ENCODE assay signal across 9 cellular contexts in the genomic region with DNA sequence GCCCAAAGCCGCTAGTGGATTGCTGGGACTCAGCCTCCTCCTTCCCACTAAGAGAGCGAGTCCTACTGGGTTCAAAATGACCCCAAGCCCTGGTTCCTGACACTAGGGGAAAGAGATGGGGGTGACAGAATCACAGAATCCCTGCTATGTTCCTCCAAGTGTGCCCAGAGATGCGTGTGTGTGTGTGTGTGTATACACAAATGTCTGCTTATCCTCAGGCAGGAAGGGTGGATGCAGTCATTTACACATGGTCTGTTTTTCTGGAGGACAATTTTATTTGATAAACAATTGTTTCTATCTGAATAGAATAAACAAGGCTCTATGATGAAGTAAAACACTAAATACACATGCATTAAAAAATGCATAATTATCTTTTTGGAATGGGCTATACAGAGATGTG. TPM values are rescaled to one million over a fixed set of nuclear protein-coding genes. Genes with fewer than 3 reads are reported as not detected.
DNase-seq lines count a peak whose midpoint lies in the region; ATAC-seq, FAIRE-seq and TF ChIP-seq lines count a peak whose summit lies in the region.
"Had no signal": no experiment of that assay in that cellular context is flagged by ENCODE, and none has a peak within 500 bp of the region (broad histone marks: within the 10 kb centered on the region; RNA-seq: fewer than 3 reads in every experiment).

No MANE protein-coding gene starts in this region.

- WGBS in mammary epithelial cell (ENCODE audit: low coverage, missing lambda C conversion rate) = 68% methylated on average over 3 of the region's 3 CpGs

- H3F3A ChIP-seq in neural progenitor cell (ENCODE audit: low read depth) = peaks cover 30% of the 10 kb centered on the region

- H3K4me3 Mint-ChIP-seq in HFFc6 (peak overlapping the region; percentile 76), neural progenitor cell (peak overlapping the region; percentile 94)

- H3K4me2 ChIP-seq in BLaER1 (peak overlapping the region; percentile 94), mammary epithelial cell (ENCODE audit: insufficient read depth, low read depth, low read length) (peak overlapping the region; percentile 79), neural progenitor cell (peak overlapping the region; percentile 82)

- CTCF ChIA-PET in mammary epithelial cell (lab: Charles Lee; ENCODE audit: low non-redundant PET) = no interaction called here

- H3K9me3 Mint-ChIP-seq in HFFc6 (no peaks in the 10 kb centered on the region), neural progenitor cell (no peaks in the 10 kb centered on the region)

- DNase-seq in HFFc6 = no peak
- no peak for DNase-seq in mammary epithelial cell
- no peak for DNase-seq in neural progenitor cell (ENCODE audit: low spot score)
- DNase-seq in NCI-H1092 (lab: John Stamatoyannopoulos, UW) = no peak
- no peak for DNase-seq in frontal cortex (ENCODE audit: low spot score in 2 of 2)
- DNase-seq in hepatic stellate cell (ENCODE audit: low spot score) = no peak
- DNase-seq: NCI-H446 treated with DMSO at 0.1 percent for 48 hours had no signal

- in situ Hi-C loops in mammary epithelial cell (cut with MboI; ENCODE audit: low sequenced_read_pairs in 2 of 2) = no loop called here

- ATAC-seq in HG02852 (IDR thresholded peaks at IDR 0.05; ENCODE audit: unreplicated experiment) = no peak

- H3K4me1 ChIP-seq in BLaER1 = peaks cover 72% of the 10 kb centered on the region
- H3K4me1 ChIP-seq in mammary epithelial cell (ENCODE audit: insufficient read depth, low read length) = peaks cover 74% of the 10 kb centered on the region
- peaks cover 12% of the 10 kb centered on the region for H3K4me1 ChIP-seq in neural progenitor cell

- dilution Hi-C loops in mammary epithelial cell (cut with HindIII; ENCODE audit: low sequenced_read_pairs) = no loop called here

- no peak for FAIRE-seq in frontal cortex (lab: Jason Lieb, UNC)

- H3K79me2 ChIP-seq in mammary epithelial cell (ENCODE audit: insufficient read depth, low read length) = peaks cover 46% of the 10 kb centered on the region
- H3K79me2 ChIP-seq in neural progenitor cell (ENCODE audit: low read depth) = no peaks in the 10 kb centered on the region

- H3K9ac ChIP-seq in BLaER1 = peak overlapping the region; percentile 84
- H3K9ac ChIP-seq in mammary epithelial cell (ENCODE audit: insufficient read depth, low read length) = peak overlapping the region; percentile 76
- no peak overlapping the region for H3K9ac ChIP-seq in neural progenitor cell

- no peak for TF ChIP-seq CTCF in HFFc6 (IDR thresholded peaks at IDR 0.05)
- no peak for TF ChIP-seq CTCF in mammary epithelial cell (conservative IDR thresholded peaks at IDR 0.05 in 1 of 2, IDR thresholded peaks at IDR 0.05 in 1 of 2; ENCODE audit: extremely low read depth in 1 of 2, insufficient read depth in 1 of 2, low read depth in 1 of 2, low read length in 2 of 2)
- TF ChIP-seq CTCF in neural progenitor cell (IDR thresholded peaks at IDR 0.05) = no peak

- H4K20me1 ChIP-seq in BLaER1 = no peaks in the 10 kb centered on the region
- H4K20me1 ChIP-seq in mammary epithelial cell (ENCODE audit: insufficient read depth, low read length) = no peaks in the 10 kb centered on the region
- H4K20me1 ChIP-seq in neural progenitor cell (ENCODE audit: low read depth) = no peaks in the 10 kb centered on the region

- peaks cover 73% of the 10 kb centered on the region for H3K4me1 Mint-ChIP-seq in HFFc6 (ENCODE audit: low read depth)
- peaks cover 54% of the 10 kb centered on the region for H3K4me1 Mint-ChIP-seq in neural progenitor cell

- intact Hi-C loops in mammary epithelial cell (cut with micrococcal nuclease) = loop anchor here (1.0 kb wide), 4 partner anchors 10 to 31 kb away; no protein-coding TSS in a partner anchor

- H2AFZ ChIP-seq in mammary epithelial cell (ENCODE audit: low read depth, low read length) (no peak overlapping the region), neural progenitor cell (replicated peaks) (peak overlapping the region; percentile 8)

- H3K27me3 Mint-ChIP-seq in HFFc6 (ENCODE audit: insufficient read depth) = peaks cover 2% of the 10 kb centered on the region
- peaks cover 31% of the 10 kb centered on the region for H3K27me3 Mint-ChIP-seq in neural progenitor cell (ENCODE audit: insufficient read depth, low read depth)

- H3K27me3 ChIP-seq in BLaER1 (no peaks in the 10 kb centered on the region), mammary epithelial cell (ENCODE audit: insufficient read depth, low read length) (no peaks in the 10 kb centered on the region), neural progenitor cell (peaks cover 35% of the 10 kb centered on the region)

- BruUV-seq in mammary epithelial cell (replicated peaks; lab: Mats Ljungman, UMichigan) = no TSS peak

- H3K4me3 ChIP-seq in BLaER1 (peak overlapping the region; percentile 91), mammary epithelial cell (replicated peaks in 1 of 3; ENCODE audit: insufficient read depth in 1 of 3, low read depth in 2 of 3, low read length in 3 of 3) (no peak overlapping the region), neural progenitor cell (no peak overlapping the region)

- peaks cover 22% of the 10 kb centered on the region for H3K36me3 ChIP-seq in BLaER1
- peaks cover 12% of the 10 kb centered on the region for H3K36me3 ChIP-seq in mammary epithelial cell (ENCODE audit: insufficient read depth, low read length)
- no peaks in the 10 kb centered on the region for H3K36me3 ChIP-seq in neural progenitor cell

- H3K27ac ChIP-seq in BLaER1 (peak overlapping the region; percentile 83), mammary epithelial cell (ENCODE audit: insufficient read depth, low read depth, low read length) (peak overlapping the region; percentile 90), neural progenitor cell (no peak overlapping the region)

- H3K36me3 Mint-ChIP-seq in HFFc6 (ENCODE audit: low read depth) = peaks cover 23% of the 10 kb centered on the region
- no peaks in the 10 kb centered on the region for H3K36me3 Mint-ChIP-seq in neural progenitor cell

- H3K9me3 ChIP-seq in BLaER1 (no peaks in the 10 kb centered on the region), mammary epithelial cell (replicated peaks; ENCODE audit: insufficient read depth, low read length) (no peaks in the 10 kb centered on the region), neural progenitor cell (ENCODE audit: low read depth) (no peaks in the 10 kb centered on the region)

- H3K27ac Mint-ChIP-seq in HFFc6 (peak overlapping the region; percentile 98), neural progenitor cell (no peak overlapping the region)

RNA-seq across cellular contexts. Expression of a gene that starts 1.2 kb away (rescaled TPM):
- 10 to 100 TPM; 14.0 to 25.5 (median 24.0) TPM for total RNA-seq in HFFc6 (2021; fragmentation: NEBNext Ultra II Directional; extraction: Animal tissue kit (Norgen Biotek cat#: 25700))
- total RNA-seq in mammary epithelial cell (100 to 1,000 TPM in 1 of 2 donors, 10 to 100 TPM in 1; 85.7 to 712 TPM), neural progenitor cell (ENCODE audit: low replicate concordance) (7.6 and 10.7 TPM in 2 replicates), frontal cortex (0.82 TPM)
- polyA plus RNA-seq in mammary epithelial cell = 269 TPM
- 274 TPM for polyA minus RNA-seq in mammary epithelial cell

RNA-seq across cellular contexts. Expression of a gene that starts 35.4 kb away (rescaled TPM):
- 10 to 100 TPM; 24.6 to 33.1 (median 28.1) TPM for total RNA-seq in HFFc6 (2021; fragmentation: NEBNext Ultra II Directional; extraction: Animal tissue kit (Norgen Biotek cat#: 25700))
- total RNA-seq in mammary epithelial cell (10 to 100 TPM; 20.1 to 20.2 TPM), neural progenitor cell (ENCODE audit: low replicate concordance) (35.0 and 36.6 TPM in 2 replicates), frontal cortex (50.1 TPM)
- 23.0 TPM for polyA plus RNA-seq in mammary epithelial cell
- 18.3 TPM for polyA minus RNA-seq in mammary epithelial cell
